Comparison of ENCODE assay signal across 1 cellular context in the genomic region with DNA sequence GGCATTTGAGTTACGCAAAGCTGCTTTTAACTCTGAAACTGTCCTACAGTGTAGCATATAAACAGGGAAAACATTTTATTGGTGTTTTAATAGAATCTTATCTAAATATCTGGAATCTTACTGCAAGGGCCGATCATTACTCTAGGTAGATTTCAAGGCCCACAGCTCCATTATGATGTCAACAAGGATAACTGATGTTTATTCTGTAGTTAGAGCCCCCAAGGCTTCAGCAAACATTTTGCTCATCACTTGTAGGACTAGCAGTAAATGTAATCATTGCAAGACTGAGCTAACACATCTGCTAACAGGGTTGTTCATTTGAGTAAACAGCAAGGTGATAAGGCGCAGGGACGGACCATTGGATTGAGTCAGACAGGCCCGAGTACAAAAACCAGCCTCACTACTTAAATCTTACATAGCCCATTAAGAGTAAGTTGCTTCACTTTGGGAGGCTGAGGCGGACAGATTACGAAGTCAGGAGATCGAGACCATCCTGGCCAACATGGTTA.
TF ChIP-seq lines count a peak whose summit lies in the region.

No MANE protein-coding gene starts in this region.

TF ChIP-seq in HepG2, 621 proteins besides CTCF, POLR2A, EP300 and RAD21 (continued from another document):
- TF ChIP-seq, protein P1, sequence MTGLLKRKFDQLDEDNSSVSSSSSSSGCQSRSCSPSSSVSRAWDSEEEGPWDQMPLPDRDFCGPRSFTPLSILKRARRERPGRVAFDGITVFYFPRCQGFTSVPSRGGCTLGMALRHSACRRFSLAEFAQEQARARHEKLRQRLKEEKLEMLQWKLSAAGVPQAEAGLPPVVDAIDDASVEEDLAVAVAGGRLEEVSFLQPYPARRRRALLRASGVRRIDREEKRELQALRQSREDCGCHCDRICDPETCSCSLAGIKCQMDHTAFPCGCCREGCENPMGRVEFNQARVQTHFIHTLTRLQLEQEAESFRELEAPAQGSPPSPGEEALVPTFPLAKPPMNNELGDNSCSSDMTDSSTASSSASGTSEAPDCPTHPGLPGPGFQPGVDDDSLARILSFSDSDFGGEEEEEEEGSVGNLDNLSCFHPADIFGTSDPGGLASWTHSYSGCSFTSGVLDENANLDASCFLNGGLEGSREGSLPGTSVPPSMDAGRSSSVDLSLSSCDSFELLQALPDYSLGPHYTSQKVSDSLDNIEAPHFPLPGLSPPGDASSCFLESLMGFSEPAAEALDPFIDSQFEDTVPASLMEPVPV (CRISPR knock-in tag; IDR thresholded peaks at IDR 0.05): no peak
- TF ChIP-seq ZZZ3 (CRISPR knock-in tag; IDR thresholded peaks at IDR 0.05; ENCODE audit: borderline replicate concordance): no peak
- no peak for TF ChIP-seq ZNF569 (CRISPR knock-in tag; IDR thresholded peaks at IDR 0.05; ENCODE audit: borderline replicate concordance)
- TF ChIP-seq ZNF674 (CRISPR knock-in tag; IDR thresholded peaks at IDR 0.05; ENCODE audit: low read depth): no peak
- TF ChIP-seq ZNF468 (CRISPR knock-in tag; IDR thresholded peaks at IDR 0.05): no peak
- TF ChIP-seq, protein P2, sequence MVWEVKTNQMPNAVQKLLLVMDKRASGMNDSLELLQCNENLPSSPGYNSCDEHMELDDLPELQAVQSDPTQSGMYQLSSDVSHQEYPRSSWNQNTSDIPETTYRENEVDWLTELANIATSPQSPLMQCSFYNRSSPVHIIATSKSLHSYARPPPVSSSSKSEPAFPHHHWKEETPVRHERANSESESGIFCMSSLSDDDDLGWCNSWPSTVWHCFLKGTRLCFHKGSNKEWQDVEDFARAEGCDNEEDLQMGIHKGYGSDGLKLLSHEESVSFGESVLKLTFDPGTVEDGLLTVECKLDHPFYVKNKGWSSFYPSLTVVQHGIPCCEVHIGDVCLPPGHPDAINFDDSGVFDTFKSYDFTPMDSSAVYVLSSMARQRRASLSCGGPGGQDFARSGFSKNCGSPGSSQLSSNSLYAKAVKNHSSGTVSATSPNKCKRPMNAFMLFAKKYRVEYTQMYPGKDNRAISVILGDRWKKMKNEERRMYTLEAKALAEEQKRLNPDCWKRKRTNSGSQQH (CRISPR knock-in tag; IDR thresholded peaks at IDR 0.05; ENCODE audit: low read depth): no peak
- TF ChIP-seq, protein P3, sequence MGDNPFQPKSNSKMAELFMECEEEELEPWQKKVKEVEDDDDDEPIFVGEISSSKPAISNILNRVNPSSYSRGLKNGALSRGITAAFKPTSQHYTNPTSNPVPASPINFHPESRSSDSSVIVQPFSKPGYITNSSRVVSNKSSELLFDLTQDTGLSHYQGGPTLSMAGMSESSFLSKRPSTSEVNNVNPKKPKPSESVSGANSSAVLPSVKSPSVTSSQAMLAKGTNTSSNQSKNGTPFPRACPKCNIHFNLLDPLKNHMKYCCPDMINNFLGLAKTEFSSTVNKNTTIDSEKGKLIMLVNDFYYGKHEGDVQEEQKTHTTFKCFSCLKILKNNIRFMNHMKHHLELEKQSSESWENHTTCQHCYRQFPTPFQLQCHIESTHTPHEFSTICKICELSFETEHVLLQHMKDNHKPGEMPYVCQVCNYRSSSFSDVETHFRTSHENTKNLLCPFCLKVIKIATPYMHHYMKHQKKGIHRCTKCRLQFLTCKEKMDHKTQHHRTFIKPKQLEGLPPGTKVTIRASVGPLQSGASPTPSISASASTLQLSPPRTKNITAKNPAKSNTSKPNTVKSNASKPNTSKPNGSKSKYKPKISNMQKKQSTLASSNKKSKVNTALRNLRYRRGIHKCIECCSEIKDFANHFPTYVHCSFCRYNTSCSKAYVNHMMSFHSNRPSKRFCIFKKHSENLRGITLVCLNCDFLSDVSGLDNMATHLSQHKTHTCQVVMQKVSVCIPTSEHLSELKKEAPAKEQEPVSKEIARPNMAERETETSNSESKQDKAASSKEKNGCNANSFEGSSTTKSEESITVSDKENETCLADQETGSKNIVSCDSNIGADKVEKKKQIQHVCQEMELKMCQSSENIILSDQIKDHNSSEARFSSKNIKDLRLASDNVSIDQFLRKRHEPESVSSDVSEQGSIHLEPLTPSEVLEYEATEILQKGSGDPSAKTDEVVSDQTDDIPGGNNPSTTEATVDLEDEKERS (CRISPR knock-in tag; IDR thresholded peaks at IDR 0.05): peak; percentile 78; the same call in 1 of the 2 replicates
- TF ChIP-seq, protein P4, sequence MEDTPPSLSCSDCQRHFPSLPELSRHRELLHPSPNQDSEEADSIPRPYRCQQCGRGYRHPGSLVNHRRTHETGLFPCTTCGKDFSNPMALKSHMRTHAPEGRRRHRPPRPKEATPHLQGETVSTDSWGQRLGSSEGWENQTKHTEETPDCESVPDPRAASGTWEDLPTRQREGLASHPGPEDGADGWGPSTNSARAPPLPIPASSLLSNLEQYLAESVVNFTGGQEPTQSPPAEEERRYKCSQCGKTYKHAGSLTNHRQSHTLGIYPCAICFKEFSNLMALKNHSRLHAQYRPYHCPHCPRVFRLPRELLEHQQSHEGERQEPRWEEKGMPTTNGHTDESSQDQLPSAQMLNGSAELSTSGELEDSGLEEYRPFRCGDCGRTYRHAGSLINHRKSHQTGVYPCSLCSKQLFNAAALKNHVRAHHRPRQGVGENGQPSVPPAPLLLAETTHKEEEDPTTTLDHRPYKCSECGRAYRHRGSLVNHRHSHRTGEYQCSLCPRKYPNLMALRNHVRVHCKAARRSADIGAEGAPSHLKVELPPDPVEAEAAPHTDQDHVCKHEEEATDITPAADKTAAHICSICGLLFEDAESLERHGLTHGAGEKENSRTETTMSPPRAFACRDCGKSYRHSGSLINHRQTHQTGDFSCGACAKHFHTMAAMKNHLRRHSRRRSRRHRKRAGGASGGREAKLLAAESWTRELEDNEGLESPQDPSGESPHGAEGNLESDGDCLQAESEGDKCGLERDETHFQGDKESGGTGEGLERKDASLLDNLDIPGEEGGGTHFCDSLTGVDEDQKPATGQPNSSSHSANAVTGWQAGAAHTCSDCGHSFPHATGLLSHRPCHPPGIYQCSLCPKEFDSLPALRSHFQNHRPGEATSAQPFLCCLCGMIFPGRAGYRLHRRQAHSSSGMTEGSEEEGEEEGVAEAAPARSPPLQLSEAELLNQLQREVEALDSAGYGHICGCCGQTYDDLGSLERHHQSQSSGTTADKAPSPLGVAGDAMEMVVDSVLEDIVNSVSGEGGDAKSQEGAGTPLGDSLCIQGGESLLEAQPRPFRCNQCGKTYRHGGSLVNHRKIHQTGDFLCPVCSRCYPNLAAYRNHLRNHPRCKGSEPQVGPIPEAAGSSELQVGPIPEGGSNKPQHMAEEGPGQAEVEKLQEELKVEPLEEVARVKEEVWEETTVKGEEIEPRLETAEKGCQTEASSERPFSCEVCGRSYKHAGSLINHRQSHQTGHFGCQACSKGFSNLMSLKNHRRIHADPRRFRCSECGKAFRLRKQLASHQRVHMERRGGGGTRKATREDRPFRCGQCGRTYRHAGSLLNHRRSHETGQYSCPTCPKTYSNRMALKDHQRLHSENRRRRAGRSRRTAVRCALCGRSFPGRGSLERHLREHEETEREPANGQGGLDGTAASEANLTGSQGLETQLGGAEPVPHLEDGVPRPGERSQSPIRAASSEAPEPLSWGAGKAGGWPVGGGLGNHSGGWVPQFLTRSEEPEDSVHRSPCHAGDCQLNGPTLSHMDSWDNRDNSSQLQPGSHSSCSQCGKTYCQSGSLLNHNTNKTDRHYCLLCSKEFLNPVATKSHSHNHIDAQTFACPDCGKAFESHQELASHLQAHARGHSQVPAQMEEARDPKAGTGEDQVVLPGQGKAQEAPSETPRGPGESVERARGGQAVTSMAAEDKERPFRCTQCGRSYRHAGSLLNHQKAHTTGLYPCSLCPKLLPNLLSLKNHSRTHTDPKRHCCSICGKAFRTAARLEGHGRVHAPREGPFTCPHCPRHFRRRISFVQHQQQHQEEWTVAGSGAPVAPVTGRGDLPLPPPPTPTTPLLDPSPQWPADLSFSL (CRISPR knock-in tag; IDR thresholded peaks at IDR 0.05): no peak
- TF ChIP-seq ZNF749 (CRISPR knock-in tag; IDR thresholded peaks at IDR 0.05; ENCODE audit: borderline replicate concordance): peak; percentile 60; the same call in 1 of the 2 replicates
- TF ChIP-seq, protein P5, sequence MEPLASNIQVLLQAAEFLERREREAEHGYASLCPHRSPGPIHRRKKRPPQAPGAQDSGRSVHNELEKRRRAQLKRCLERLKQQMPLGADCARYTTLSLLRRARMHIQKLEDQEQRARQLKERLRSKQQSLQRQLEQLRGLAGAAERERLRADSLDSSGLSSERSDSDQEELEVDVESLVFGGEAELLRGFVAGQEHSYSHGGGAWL (CRISPR knock-in tag; IDR thresholded peaks at IDR 0.05): no peak
- no peak for TF ChIP-seq ZNF484 (CRISPR knock-in tag; IDR thresholded peaks at IDR 0.05; ENCODE audit: borderline replicate concordance, low read depth)
- TF ChIP-seq, protein P6, sequence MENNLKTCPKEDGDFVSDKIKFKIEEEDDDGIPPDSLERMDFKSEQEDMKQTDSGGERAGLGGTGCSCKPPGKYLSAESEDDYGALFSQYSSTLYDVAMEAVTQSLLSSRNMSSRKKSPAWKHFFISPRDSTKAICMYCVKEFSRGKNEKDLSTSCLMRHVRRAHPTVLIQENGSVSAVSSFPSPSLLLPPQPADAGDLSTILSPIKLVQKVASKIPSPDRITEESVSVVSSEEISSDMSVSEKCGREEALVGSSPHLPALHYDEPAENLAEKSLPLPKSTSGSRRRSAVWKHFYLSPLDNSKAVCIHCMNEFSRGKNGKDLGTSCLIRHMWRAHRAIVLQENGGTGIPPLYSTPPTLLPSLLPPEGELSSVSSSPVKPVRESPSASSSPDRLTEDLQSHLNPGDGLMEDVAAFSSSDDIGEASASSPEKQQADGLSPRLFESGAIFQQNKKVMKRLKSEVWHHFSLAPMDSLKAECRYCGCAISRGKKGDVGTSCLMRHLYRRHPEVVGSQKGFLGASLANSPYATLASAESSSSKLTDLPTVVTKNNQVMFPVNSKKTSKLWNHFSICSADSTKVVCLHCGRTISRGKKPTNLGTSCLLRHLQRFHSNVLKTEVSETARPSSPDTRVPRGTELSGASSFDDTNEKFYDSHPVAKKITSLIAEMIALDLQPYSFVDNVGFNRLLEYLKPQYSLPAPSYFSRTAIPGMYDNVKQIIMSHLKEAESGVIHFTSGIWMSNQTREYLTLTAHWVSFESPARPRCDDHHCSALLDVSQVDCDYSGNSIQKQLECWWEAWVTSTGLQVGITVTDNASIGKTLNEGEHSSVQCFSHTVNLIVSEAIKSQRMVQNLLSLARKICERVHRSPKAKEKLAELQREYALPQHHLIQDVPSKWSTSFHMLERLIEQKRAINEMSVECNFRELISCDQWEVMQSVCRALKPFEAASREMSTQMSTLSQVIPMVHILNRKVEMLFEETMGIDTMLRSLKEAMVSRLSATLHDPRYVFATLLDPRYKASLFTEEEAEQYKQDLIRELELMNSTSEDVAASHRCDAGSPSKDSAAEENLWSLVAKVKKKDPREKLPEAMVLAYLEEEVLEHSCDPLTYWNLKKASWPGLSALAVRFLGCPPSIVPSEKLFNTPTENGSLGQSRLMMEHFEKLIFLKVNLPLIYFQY (CRISPR knock-in tag; IDR thresholded peaks at IDR 0.05; ENCODE audit: borderline replicate concordance): 0 out of 2 replicates have a peak, but pooled peaks have one; percentile 57
- no peak; the same call in 1 of the 2 replicates for TF ChIP-seq SPEN (CRISPR knock-in tag; IDR thresholded peaks at IDR 0.05; ENCODE audit: low read depth)
- TF ChIP-seq, protein P7, sequence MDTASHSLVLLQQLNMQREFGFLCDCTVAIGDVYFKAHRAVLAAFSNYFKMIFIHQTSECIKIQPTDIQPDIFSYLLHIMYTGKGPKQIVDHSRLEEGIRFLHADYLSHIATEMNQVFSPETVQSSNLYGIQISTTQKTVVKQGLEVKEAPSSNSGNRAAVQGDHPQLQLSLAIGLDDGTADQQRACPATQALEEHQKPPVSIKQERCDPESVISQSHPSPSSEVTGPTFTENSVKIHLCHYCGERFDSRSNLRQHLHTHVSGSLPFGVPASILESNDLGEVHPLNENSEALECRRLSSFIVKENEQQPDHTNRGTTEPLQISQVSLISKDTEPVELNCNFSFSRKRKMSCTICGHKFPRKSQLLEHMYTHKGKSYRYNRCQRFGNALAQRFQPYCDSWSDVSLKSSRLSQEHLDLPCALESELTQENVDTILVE (CRISPR knock-in tag; IDR thresholded peaks at IDR 0.05): peak; percentile 84; the same call in 1 of the 2 replicates
- TF ChIP-seq ZFP41 (CRISPR knock-in tag; IDR thresholded peaks at IDR 0.05; ENCODE audit: borderline replicate concordance): no peak
- no peak for TF ChIP-seq MATR3 (CRISPR knock-in tag; IDR thresholded peaks at IDR 0.05)
- TF ChIP-seq HNRNPL (IDR thresholded peaks at IDR 0.05; ENCODE audit: low read depth, low read length): no peak
- peak; percentile 100 for TF ChIP-seq TBX2 (CRISPR knock-in tag; IDR thresholded peaks at IDR 0.05; ENCODE audit: borderline replicate concordance)
- TF ChIP-seq CENPX (CRISPR knock-in tag; IDR thresholded peaks at IDR 0.05): no peak
- TF ChIP-seq NFRKB (IDR thresholded peaks at IDR 0.05): no peak
- TF ChIP-seq FOSL1 (CRISPR knock-in tag; IDR thresholded peaks at IDR 0.05; ENCODE audit: borderline replicate concordance): peak; percentile 36; the same call in 1 of the 2 replicates
- TF ChIP-seq ZNF746 (CRISPR knock-in tag; IDR thresholded peaks at IDR 0.05): peak; percentile 63; the same call in 1 of the 2 replicates
- TF ChIP-seq WIZ (CRISPR knock-in tag; IDR thresholded peaks at IDR 0.05): 0 out of 2 replicates have a peak, but pooled peaks have one; percentile 72
- TF ChIP-seq SNAPC2 (CRISPR knock-in tag; IDR thresholded peaks at IDR 0.05): no peak
- no peak for TF ChIP-seq ZNF839 (CRISPR knock-in tag; IDR thresholded peaks at IDR 0.05; ENCODE audit: borderline replicate concordance)
- TF ChIP-seq ZNF343 (CRISPR knock-in tag; IDR thresholded peaks at IDR 0.05): peak; percentile 69; the same call in 1 of the 2 replicates
